In genomic region chr21:43790053-43790524, GRCh38 we compare ENCODE assay signal across 8 cellular contexts. TPM values are rescaled to one million over a fixed set of nuclear protein-coding genes. Genes with fewer than 3 reads are reported as not detected.
DNase-seq lines count a peak whose midpoint lies in the region; ATAC-seq and TF ChIP-seq lines count a peak whose summit lies in the region.

No MANE protein-coding gene starts in this region.

- peaks cover 12% of the 10 kb centered on the region for H3K4me1 ChIP-seq in A673 (ENCODE audit: insufficient read depth, low read length, poor library complexity, severe bottlenecking)
- peaks cover 10% of the 10 kb centered on the region; the same call in 1 of the 2 replicates for H3K4me1 ChIP-seq in HUES64 (ENCODE audit: insufficient read depth, low read length)
- peaks cover 13% of the 10 kb centered on the region for H3K4me1 ChIP-seq in mucosa of descending colon (ENCODE audit: low read depth)

- CTCF ChIA-PET in A673 (lab: Charles Lee), result no interaction called here
- CTCF ChIA-PET in GM10248 (lab: Yijun Ruan, JAX), result interaction anchor here (0.6 to 2.5 kb wide), 25 partner anchors 9 to 225 kb away, joined by 3 to 21 read pairs (median 4); partner anchors contain the start of genes HSF2BP and RRP1B

- no TSS peak for BruUV-seq in A673 (replicated peaks; lab: Mats Ljungman, UMichigan)

- peak overlapping the region; percentile 78 for H3K4me3 ChIP-seq in A673 (ENCODE audit: low read depth, low read length, poor library complexity, severe bottlenecking)
- peak overlapping the region; percentile 93 for H3K4me3 ChIP-seq in HUES64 (ENCODE audit: low read length)
- H3K4me3 ChIP-seq in cardiac fibroblast (replicated peaks in 1 of 2; ENCODE audit: low read depth in 2 of 2, low read length in 2 of 2), result peak overlapping the region; percentile 94 to 99
- H3K4me3 ChIP-seq in mucosa of descending colon, result peak overlapping the region; percentile 53

- H3K36me3 ChIP-seq in A673 (ENCODE audit: insufficient read depth, low read length, poor library complexity, severe bottlenecking) (peaks cover 40% of the 10 kb centered on the region), HUES64 (ENCODE audit: insufficient read depth, low read length) (peaks cover 45% of the 10 kb centered on the region), mucosa of descending colon (ENCODE audit: low read depth) (no peaks in the 10 kb centered on the region)

- no peak for DNase-seq in A673 (ENCODE audit: low spot score)
- DNase-seq in cardiac fibroblast (ENCODE audit: low read depth in 2 of 2), result no peak
- DNase-seq in mucosa of descending colon, result no peak
- DNase-seq in GM10248 (ENCODE audit: extremely low spot score), result no peak
- no peak for DNase-seq in GM19238 (ENCODE audit: insufficient read length, low spot score)
- DNase-seq in globus pallidus (ENCODE audit: low spot score), result no peak

- 20% methylated on average over 12 of the region's 12 CpGs for WGBS in HUES64

- intact Hi-C loops in A673 (cut with micrococcal nuclease; ENCODE audit: unreplicated experiment), result no loop called here
- intact Hi-C loops in mucosa of descending colon (cut with DNase I, micrococcal nuclease), result no loop called here

- POLR2A ChIA-PET in A673 (lab: Charles Lee; ENCODE audit: low non-redundant PET), result no interaction called here
- POLR2A ChIA-PET in GM10248 (lab: Yijun Ruan, JAX), result no interaction called here

- H3K27ac ChIP-seq in A673 (ENCODE audit: low read depth, low read length, poor library complexity, severe bottlenecking) (peak overlapping the region; percentile 87), HUES64 (ENCODE audit: low read depth, low read length) (no peak overlapping the region)

- H3K27me3 ChIP-seq in A673 (replicated peaks; ENCODE audit: insufficient read depth, low read depth, low read length, poor library complexity) (no peaks in the 10 kb centered on the region), HUES64 (ENCODE audit: insufficient read depth, low read length) (no peaks in the 10 kb centered on the region)

- peak overlapping the region; percentile 91 for H3K9ac ChIP-seq in HUES64 (ENCODE audit: low read depth, low read length)

- no peaks in the 10 kb centered on the region for H3K9me3 ChIP-seq in A673 (ENCODE audit: low read depth, low read length, poor library complexity, severe bottlenecking)
- H3K9me3 ChIP-seq in HUES64 (ENCODE audit: insufficient read depth, low read depth, low read length), result no peaks in the 10 kb centered on the region
- H3K9me3 ChIP-seq in mucosa of descending colon, result no peaks in the 10 kb centered on the region

- no peak for TF ChIP-seq CTCF in A673 (conservative IDR thresholded peaks at IDR 0.05; ENCODE audit: low read depth, low read length)
- no peak for TF ChIP-seq CTCF in cardiac fibroblast (IDR thresholded peaks at IDR 0.05; ENCODE audit: low read depth, low read length)
- TF ChIP-seq CTCF in mucosa of descending colon (IDR thresholded peaks at IDR 0.05), result no peak
- no peak for TF ChIP-seq CTCF in GM10248 (IDR thresholded peaks at IDR 0.05; ENCODE audit: control extremely low read depth, extremely low read depth, low read depth, missing control alignments)

- ATAC-seq in mucosa of descending colon (no peak), HG02840 (IDR thresholded peaks at IDR 0.05; ENCODE audit: low FRiP score, unreplicated experiment) (no peak)

RNA-seq across cellular contexts. Expression of gene RRP1, which starts 0.7 kb away (rescaled TPM):
- 72.5 and 86.4 TPM in 2 replicates for total RNA-seq in A673 (2021)
- 39.5 TPM for polyA plus RNA-seq in HUES64 (2013, experiment 1 of 2)
- polyA plus RNA-seq in HUES64 (2013, experiment 2 of 2), result 29.7 TPM
- total RNA-seq in mucosa of descending colon, result 10 to 100 TPM; 15.9 to 16.3 (median 16.3) TPM

RNA-seq across cellular contexts. Expression of gene CSTB, which starts 14.0 kb away (rescaled TPM):
- total RNA-seq in A673 (2021), result 44.1 and 55.9 TPM in 2 replicates
- 45.6 TPM for polyA plus RNA-seq in HUES64 (2013, experiment 1 of 2)
- 48.2 TPM for polyA plus RNA-seq in HUES64 (2013, experiment 2 of 2)
- 10 to 100 TPM; 36.2 to 64.5 (median 56.8) TPM for total RNA-seq in mucosa of descending colon
